6 cellular contexts compared by ENCODE assay signal in the genomic region with DNA sequence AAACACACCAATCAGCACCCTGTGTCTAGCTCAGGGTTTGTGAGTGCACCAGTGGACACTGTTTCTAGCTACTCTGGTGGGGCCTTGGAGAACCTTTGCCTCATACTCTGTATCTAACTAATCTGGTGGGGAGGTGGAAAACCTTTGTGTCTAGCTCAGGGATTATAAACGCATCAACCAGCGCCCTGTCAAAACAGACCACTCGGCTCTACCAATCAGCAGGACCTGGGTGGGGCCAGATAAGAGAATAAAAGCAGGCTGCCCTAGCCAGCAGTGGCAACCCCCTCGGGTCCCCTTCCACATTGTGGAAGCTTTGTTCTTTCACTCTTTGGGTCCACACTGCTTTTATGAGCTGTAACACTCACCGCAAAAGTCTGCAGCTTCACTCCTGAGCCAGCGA.
DNase-seq lines count a peak whose midpoint lies in the region; TF ChIP-seq lines count a peak whose summit lies in the region.
"Not testable (repeated sequence)": the region's sequence is repeated elsewhere in the genome, so short reads cannot be mapped to it uniquely, and the experiment has no call there.

No MANE protein-coding gene starts in this region.

- peak overlapping the region; percentile 93 for H2AFZ ChIP-seq in PC-9
- H2AFZ ChIP-seq in neuronal stem cell (ENCODE audit: low read length), result peak overlapping the region; percentile 72

- intact Hi-C loops in PC-9 (cut with micrococcal nuclease; ENCODE audit: unreplicated experiment); testis (cut with DNase I; ENCODE audit: low total_unique reads): not testable (repeated sequence)

- H3K27me3 ChIP-seq in HL-60 (ENCODE audit: insufficient read depth, poor library complexity, severe bottlenecking); PC-9 (ENCODE audit: insufficient read depth, low read depth); neuronal stem cell (ENCODE audit: control insufficient read depth in 3 of 3, insufficient read depth in 3 of 3, low read depth in 1 of 3, low read length in 3 of 3); testis: not testable (repeated sequence)

- H2BK5ac ChIP-seq in neuronal stem cell (ENCODE audit: low read length), result not testable (repeated sequence)

- H3K79me1 ChIP-seq in neuronal stem cell (ENCODE audit: low read depth, low read length), result not testable (repeated sequence)

- POLR2A ChIA-PET in PC-9 (lab: Charles Lee; ENCODE audit: unreplicated experiment), result interaction anchor here (0.6 kb wide), 2 partner anchors 45 to 83 kb away, joined by 3 read pairs; no protein-coding TSS in a partner anchor

- H3K9me3 Mint-ChIP-seq in nephron progenitor cell, result not testable (repeated sequence)

- H3K4me1 ChIP-seq in PC-9 (replicated peaks; ENCODE audit: insufficient read depth); neuronal stem cell (ENCODE audit: control insufficient read depth in 2 of 2, insufficient read depth in 1 of 2, low read depth in 1 of 2, low read length in 2 of 2); testis: not testable (repeated sequence)

- not testable (repeated sequence) for H3K18ac ChIP-seq in neuronal stem cell (ENCODE audit: low read length)

- TF ChIP-seq POLR2A in testis (IDR thresholded peaks at IDR 0.05), result not testable (repeated sequence)

- WGBS in neuronal stem cell (ENCODE audit: extremely low coverage in 2 of 2, insufficient read length in 2 of 2, insufficient replicate concordance in 1 of 2), 2 donors, result no CpG with 5 or more reads among the region's 6 CpGs
- WGBS in testis, 2 donors, result 68 to 79% methylated on average over 4 to 6 of the region's 6 CpGs

- not testable (repeated sequence) for H3K4me1 Mint-ChIP-seq in nephron progenitor cell

- H3K4me2 ChIP-seq in PC-9, result peak overlapping the region; percentile 61
- not testable (repeated sequence) for H3K4me2 ChIP-seq in neuronal stem cell (ENCODE audit: insufficient read depth, low read length, poor library complexity, severe bottlenecking)

- not testable (repeated sequence) for H3K9ac ChIP-seq in neuronal stem cell (ENCODE audit: low read depth, low read length, poor library complexity)

- H2BK15ac ChIP-seq in neuronal stem cell (ENCODE audit: low read length), result not testable (repeated sequence)

- H3K36me3 ChIP-seq in PC-9 (ENCODE audit: low read depth); neuronal stem cell (replicated peaks in 1 of 2; ENCODE audit: control insufficient read depth in 2 of 2, insufficient read depth in 2 of 2, low read length in 2 of 2); testis (ENCODE audit: low read depth, missing control alignments): not testable (repeated sequence)

- H3K36me3 Mint-ChIP-seq in nephron progenitor cell (ENCODE audit: low read depth), result not testable (repeated sequence)

- not testable (repeated sequence) for H2AK5ac ChIP-seq in neuronal stem cell (ENCODE audit: low read depth, low read length)

- not testable (repeated sequence) for TF ChIP-seq CTCF in HL-60 (IDR thresholded peaks at IDR 0.05; ENCODE audit: insufficient read depth, low read length); PC-9 (conservative IDR thresholded peaks at IDR 0.05); nephron progenitor cell (IDR thresholded peaks at IDR 0.05); testis (IDR thresholded peaks at IDR 0.05)

- not testable (repeated sequence) for H3F3A ChIP-seq in PC-9 (ENCODE audit: insufficient read depth, low read depth)

- DNase-seq in Daoy (ENCODE audit: low read depth) (peak; percentile 59), PC-9 (peak in 1 of 2 experiments; percentile 42)
- DNase-seq in HL-60 (ENCODE audit: low read depth in 1 of 2, low spot score in 1 of 2); nephron progenitor cell; neuronal stem cell (ENCODE audit: low spot score); testis: not testable (repeated sequence)

- CTCF ChIA-PET in PC-9 (lab: Charles Lee), result not testable (repeated sequence)

- H2BK120ac ChIP-seq in neuronal stem cell (ENCODE audit: low read depth, low read length), result not testable (repeated sequence)

- not testable (repeated sequence) for H4K91ac ChIP-seq in neuronal stem cell (ENCODE audit: low read depth, low read length, poor library complexity)

- H3K14ac ChIP-seq in neuronal stem cell (ENCODE audit: low read length), result not testable (repeated sequence)

- not testable (repeated sequence) for H2BK12ac ChIP-seq in neuronal stem cell (ENCODE audit: low read length)

- not testable (repeated sequence) for H3K4me3 ChIP-seq in HL-60 (replicated peaks; ENCODE audit: insufficient read depth, low read length); neuronal stem cell (ENCODE audit: low read length in 2 of 2)
- H3K4me3 ChIP-seq in PC-9 (peak overlapping the region; percentile 69), testis (peak overlapping the region; percentile 17 to 47)

- H3K9me2 ChIP-seq in PC-9 (ENCODE audit: insufficient read depth), result not testable (repeated sequence)

- H4K20me1 ChIP-seq in PC-9 (ENCODE audit: insufficient read depth), result not testable (repeated sequence)

- H3K27me3 Mint-ChIP-seq in nephron progenitor cell (ENCODE audit: low read depth, poor library complexity), result not testable (repeated sequence)

- not testable (repeated sequence) for H4K8ac ChIP-seq in neuronal stem cell (ENCODE audit: low read depth, low read length)

- H3K27ac ChIP-seq in HL-60 (replicated peaks), result peak overlapping the region; percentile 85
- peak overlapping the region; percentile 56 for H3K27ac ChIP-seq in PC-9
- H3K27ac ChIP-seq in neuronal stem cell (replicated peaks; ENCODE audit: low read length); testis: not testable (repeated sequence)

- H3K27ac Mint-ChIP-seq in nephron progenitor cell, result peak overlapping the region; percentile 87

- H3K4ac ChIP-seq in neuronal stem cell (ENCODE audit: low read length), result not testable (repeated sequence)

- not testable (repeated sequence) for H3K23ac ChIP-seq in neuronal stem cell (ENCODE audit: low read depth, low read length, poor library complexity)

- H3K4me3 Mint-ChIP-seq in nephron progenitor cell, result not testable (repeated sequence)

- BruUV-seq in PC-9 (replicated peaks; lab: Mats Ljungman, UMichigan), result TSS peak; percentile 66

- not testable (repeated sequence) for H3K79me2 ChIP-seq in PC-9 (ENCODE audit: low read depth)

- H3K9me3 ChIP-seq in PC-9 (ENCODE audit: insufficient read depth, low read depth); neuronal stem cell (replicated peaks in 1 of 2; ENCODE audit: control insufficient read depth in 2 of 2, insufficient read depth in 1 of 2, low read depth in 1 of 2, low read length in 2 of 2); testis: not testable (repeated sequence)
